ENCODE assay signal across 1 cellular context in genomic region chr11:131353761-131354160, GRCh38.
TF ChIP-seq lines count a peak whose summit lies in the region.

No MANE protein-coding gene starts in this region.

TF ChIP-seq in GM23338, 12 proteins besides CTCF, POLR2A, EP300 and RAD21 (continued from another document):
- TF ChIP-seq ZNF462 (CRISPR knock-in tag; IDR thresholded peaks at IDR 0.05) (no peak), ETS1 (IDR thresholded peaks at IDR 0.05) (no peak), JUNB (IDR thresholded peaks at IDR 0.05; ENCODE audit: unreplicated experiment) (no peak), EZH2 (IDR thresholded peaks at IDR 0.05; ENCODE audit: low read depth, unreplicated experiment) (no peak), POLR2AphosphoS5 (IDR thresholded peaks at IDR 0.05; ENCODE audit: low read depth) (no peak), STAT1 (IDR thresholded peaks at IDR 0.05; ENCODE audit: unreplicated experiment) (no peak), ZNF114 (CRISPR knock-in tag; IDR thresholded peaks at IDR 0.05) (no peak), CREB1 (CRISPR knock-in tag; IDR thresholded peaks at IDR 0.05; ENCODE audit: low read depth) (no peak), NANOG (IDR thresholded peaks at IDR 0.05; ENCODE audit: borderline replicate concordance) (no peak)
